15 cellular contexts compared by ENCODE assay signal in genomic region chr17:36593651-36594316, GRCh38. TPM values are rescaled to one million over a fixed set of nuclear protein-coding genes. Genes with fewer than 3 reads are reported as not detected.
DNase-seq lines count a peak whose midpoint lies in the region; ATAC-seq and TF ChIP-seq lines count a peak whose summit lies in the region.
"Had no signal": no experiment of that assay in that cellular context is flagged by ENCODE, and none has a peak within 500 bp of the region (broad histone marks: within the 10 kb centered on the region; RNA-seq: fewer than 3 reads in every experiment).

No MANE protein-coding gene starts in this region.

- peaks cover 3% of the 10 kb centered on the region for H3K27me3 ChIP-seq in CD4-positive, CD25-positive, alpha-beta regulatory T cell (ENCODE audit: control insufficient read depth, insufficient read depth, low read length)

- TF ChIP-seq CTCF in epithelial cell of esophagus (IDR thresholded peaks at IDR 0.05; ENCODE audit: insufficient read depth, low read depth, low read length, missing control alignments) = no peak

- H3K4me1 Mint-ChIP-seq in CD4-positive, CD25-positive, alpha-beta regulatory T cell = peaks cover 11 to 20% (median 16%) of the 10 kb centered on the region in 4 donors
- peaks cover 28 to 37% of the 10 kb centered on the region in 2 donors for H3K4me1 Mint-ChIP-seq in natural killer cell treated with Interleukin-12 subunit alpha and Interleukin-12 subunit beta and Interleukin-15 and Interleukin-18, amount 100 ng/mL, for 72 hours (ENCODE audit: low read depth in 2 of 2)

- H3K36me3 Mint-ChIP-seq in CD4-positive, CD25-positive, alpha-beta regulatory T cell = no peaks in the 10 kb centered on the region
- H3K36me3 Mint-ChIP-seq in natural killer cell treated with Interleukin-12 subunit alpha and Interleukin-12 subunit beta and Interleukin-15 and Interleukin-18, amount 100 ng/mL, for 72 hours = peaks cover 6% of the 10 kb centered on the region

- H3K9me3 Mint-ChIP-seq in CD4-positive, CD25-positive, alpha-beta regulatory T cell = no peaks in the 10 kb centered on the region
- H3K9me3 Mint-ChIP-seq in natural killer cell treated with Interleukin-12 subunit alpha and Interleukin-12 subunit beta and Interleukin-15 and Interleukin-18, amount 100 ng/mL, for 72 hours = no peaks in the 10 kb centered on the region
- H3K9me3 Mint-ChIP-seq: CD8-positive, alpha-beta T cell had no signal

- in situ Hi-C loops in KBM-7 (cut with MboI; ENCODE audit: low pct_unique_long_range_greater_than_20kb, low sequenced_read_pairs) = no loop called here

- ATAC-seq in CD4-positive, CD25-positive, alpha-beta regulatory T cell (ENCODE audit: low read depth in 2 of 2) = no peak
- no peak for ATAC-seq in natural killer cell treated with Interleukin-12 subunit alpha and Interleukin-12 subunit beta and Interleukin-15 and Interleukin-18, amount 100 ng/mL, for 72 hours
- no peak for ATAC-seq in HG03460 (IDR thresholded peaks at IDR 0.05; ENCODE audit: unreplicated experiment)
- ATAC-seq in HG03280 (IDR thresholded peaks at IDR 0.05; ENCODE audit: unreplicated experiment) = no peak
- ATAC-seq: CD8-positive, alpha-beta T cell; stimulated activated naive CD8-positive, alpha-beta T cell treated with anti-CD3 and anti-CD28 coated beads, Interleukin-15, Interleukin-2, amounts not matched to agents 100 U/mL and 50 U/mL, for 24 hours had no signal

- peaks cover 11% of the 10 kb centered on the region for H3K4me1 ChIP-seq in CD4-positive, CD25-positive, alpha-beta regulatory T cell (ENCODE audit: control insufficient read depth, insufficient read depth, low read length, poor library complexity, severe bottlenecking)

- H3K4me3 Mint-ChIP-seq in CD4-positive, CD25-positive, alpha-beta regulatory T cell = peak overlapping the region; percentile 71 to 83 (median 78)
- peak overlapping the region; percentile 69 for H3K4me3 Mint-ChIP-seq in natural killer cell treated with Interleukin-12 subunit alpha and Interleukin-12 subunit beta and Interleukin-15 and Interleukin-18, amount 100 ng/mL, for 72 hours

- no peaks in the 10 kb centered on the region for H3K9me3 ChIP-seq in CD4-positive, CD25-positive, alpha-beta regulatory T cell (ENCODE audit: control insufficient read depth in 2 of 2, low read length in 2 of 2)

- H3K27me3 Mint-ChIP-seq in CD4-positive, CD25-positive, alpha-beta regulatory T cell = no peaks in the 10 kb centered on the region
- no peaks in the 10 kb centered on the region for H3K27me3 Mint-ChIP-seq in natural killer cell treated with Interleukin-12 subunit alpha and Interleukin-12 subunit beta and Interleukin-15 and Interleukin-18, amount 100 ng/mL, for 72 hours

- no peak overlapping the region for H3K4me3 ChIP-seq in CD4-positive, CD25-positive, alpha-beta regulatory T cell (ENCODE audit: low read depth, low read length)
- no peak overlapping the region for H3K4me3 ChIP-seq in epithelial cell of esophagus (ENCODE audit: low read length)

- peaks cover 6% of the 10 kb centered on the region for H3K36me3 ChIP-seq in CD4-positive, CD25-positive, alpha-beta regulatory T cell (ENCODE audit: control insufficient read depth, insufficient read depth, low read length)

- no peak overlapping the region for H3K27ac ChIP-seq in CD4-positive, CD25-positive, alpha-beta regulatory T cell (ENCODE audit: insufficient read depth, low read length, poor library complexity, severe bottlenecking)

- peak overlapping the region in 1 of 3 donors; percentile 23 for H3K27ac Mint-ChIP-seq in CD4-positive, CD25-positive, alpha-beta regulatory T cell
- no peak overlapping the region for H3K27ac Mint-ChIP-seq in natural killer cell treated with Interleukin-12 subunit alpha and Interleukin-12 subunit beta and Interleukin-15 and Interleukin-18, amount 100 ng/mL, for 72 hours
- H3K27ac Mint-ChIP-seq: CD8-positive, alpha-beta T cell had no signal

- DNase-seq in CD4-positive, CD25-positive, alpha-beta regulatory T cell = no peak
- peak; percentile 80 for DNase-seq in HT-29 (ENCODE audit: low spot score)
- peak; percentile 85 for DNase-seq in epithelial cell of esophagus (ENCODE audit: low read depth)
- DNase-seq in natural killer cell treated with Interleukin-12 subunit alpha and Interleukin-12 subunit beta and Interleukin-15 and Interleukin-18, amount 100 ng/mL, for 72 hours (ENCODE audit: low spot score) = peak; percentile 38
- DNase-seq in occipital lobe (lab: John Stamatoyannopoulos, UW) = no peak
- DNase-seq in KBM-7 = no peak
- DNase-seq: amniotic stem cell; CD8-positive, alpha-beta T cell; effector CD8-positive, alpha-beta T cell; NCI-H1436; NCI-H526; SIG-M5 had no signal

RNA-seq across cellular contexts. Expression of gene DHRS11, which starts 2.1 kb away (rescaled TPM):
- total RNA-seq in CD4-positive, CD25-positive, alpha-beta regulatory T cell = 4.7 TPM
- polyA plus RNA-seq in CD4-positive, CD25-positive, alpha-beta regulatory T cell = 1 to 10 TPM; 3.3 to 5.5 (median 4.7) TPM
- total RNA-seq in HT-29 (2014; rRNA removed; shearing (Covaris generic)) = 124 TPM in 2 replicates
- 10 to 100 TPM in 1 of 2 donors, 1 to 10 TPM in 1; 5.2 to 16.8 TPM for total RNA-seq in natural killer cell treated with Interleukin-12 subunit alpha and Interleukin-12 subunit beta and Interleukin-15 and Interleukin-18, amount 100 ng/mL, for 72 hours
- total RNA-seq in occipital lobe = 4.8 TPM

RNA-seq across cellular contexts. Expression of gene MRM1, which starts 7.6 kb away (rescaled TPM):
- 3.2 TPM for total RNA-seq in CD4-positive, CD25-positive, alpha-beta regulatory T cell
- polyA plus RNA-seq in CD4-positive, CD25-positive, alpha-beta regulatory T cell = 1 to 10 TPM; 5.6 to 8.0 (median 7.4) TPM
- 25.6 and 28.3 TPM in 2 replicates for total RNA-seq in HT-29 (2014; rRNA removed; shearing (Covaris generic))
- 10 to 100 TPM; 10.5 to 22.6 TPM for total RNA-seq in natural killer cell treated with Interleukin-12 subunit alpha and Interleukin-12 subunit beta and Interleukin-15 and Interleukin-18, amount 100 ng/mL, for 72 hours
- total RNA-seq in occipital lobe = 2.7 TPM

RNA-seq across cellular contexts. Expression of gene GGNBP2, which starts 49.1 kb away (rescaled TPM):
- total RNA-seq in CD4-positive, CD25-positive, alpha-beta regulatory T cell = 144 TPM
- 10 to 100 TPM; 45.9 to 60.0 (median 53.0) TPM for polyA plus RNA-seq in CD4-positive, CD25-positive, alpha-beta regulatory T cell
- total RNA-seq in HT-29 (2014; rRNA removed; shearing (Covaris generic)) = 54.1 and 55.1 TPM in 2 replicates
- total RNA-seq in natural killer cell treated with Interleukin-12 subunit alpha and Interleukin-12 subunit beta and Interleukin-15 and Interleukin-18, amount 100 ng/mL, for 72 hours = 100 to 1,000 TPM; 128 to 130 TPM
- 60.7 TPM for total RNA-seq in occipital lobe

RNA-seq across cellular contexts. Expression of gene PIGW, which starts 59.0 kb away (rescaled TPM):
- total RNA-seq in CD4-positive, CD25-positive, alpha-beta regulatory T cell = 6.2 TPM
- polyA plus RNA-seq in CD4-positive, CD25-positive, alpha-beta regulatory T cell = 10 to 100 TPM in 1 of 4 donors, 1 to 10 TPM in 3; 4.6 to 10.6 (median 7.3) TPM
- 25.7 and 25.9 TPM in 2 replicates for total RNA-seq in HT-29 (2014; rRNA removed; shearing (Covaris generic))
- total RNA-seq in natural killer cell treated with Interleukin-12 subunit alpha and Interleukin-12 subunit beta and Interleukin-15 and Interleukin-18, amount 100 ng/mL, for 72 hours = 10 to 100 TPM; 13.0 to 21.5 TPM
- total RNA-seq in occipital lobe = 7.0 TPM

RNA-seq across cellular contexts. Expression of gene MYO19, which starts 59.1 kb away (rescaled TPM):
- 86.1 TPM for total RNA-seq in CD4-positive, CD25-positive, alpha-beta regulatory T cell
- 1 to 10 TPM; 4.8 to 8.1 (median 5.9) TPM for polyA plus RNA-seq in CD4-positive, CD25-positive, alpha-beta regulatory T cell
- 398 and 436 TPM in 2 replicates for total RNA-seq in HT-29 (2014; rRNA removed; shearing (Covaris generic))
- 100 to 1,000 TPM; 103 to 333 TPM for total RNA-seq in natural killer cell treated with Interleukin-12 subunit alpha and Interleukin-12 subunit beta and Interleukin-15 and Interleukin-18, amount 100 ng/mL, for 72 hours
- total RNA-seq in occipital lobe = 33.8 TPM

Comparison
In these comparisons a context has a peak if more than half of its experiments do, and no peak if none do; other contexts are left out.
1. DNase-seq: peak in HT-29 (single experiment), epithelial cell of esophagus (single experiment) and natural killer cell treated with Interleukin-12 subunit alpha and Interleukin-12 subunit beta and Interleukin-15 and Interleukin-18, amount 100 ng/mL, for 72 hours (single experiment); none in CD4-positive, CD25-positive, alpha-beta regulatory T cell (0 of 3), occipital lobe (single experiment) and KBM-7 (single experiment).